In the genomic region with DNA sequence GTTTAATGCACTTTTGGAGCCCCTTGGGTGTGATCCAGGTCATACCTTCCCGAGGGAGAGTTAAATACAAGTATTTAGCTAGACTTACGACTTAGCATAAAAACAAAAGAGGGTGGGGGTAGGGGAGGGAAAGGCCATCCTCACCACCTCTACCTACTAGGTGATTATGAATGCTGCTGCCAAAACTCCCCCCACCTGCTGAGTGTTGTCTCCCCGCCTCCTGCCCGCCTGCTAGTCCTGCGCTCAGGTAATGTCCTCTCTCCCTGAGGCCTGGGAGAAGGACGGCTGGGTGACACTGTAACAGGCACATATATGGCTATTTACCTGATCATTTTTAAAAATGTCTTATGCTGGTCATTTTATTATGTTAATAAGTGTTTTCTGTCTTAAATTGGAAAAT, we compare ENCODE assay signal across 22 cellular contexts. TPM values are rescaled to one million over a fixed set of nuclear protein-coding genes. Genes with fewer than 3 reads are reported as not detected.
"Had no signal": no experiment of that assay in that cellular context is flagged by ENCODE, and none has a peak within 500 bp of the region (broad histone marks: within the 10 kb centered on the region; RNA-seq: fewer than 3 reads in every experiment).

No MANE protein-coding gene starts in this region.

- H3K27ac Mint-ChIP-seq: activated CD4-positive, alpha-beta T cell treated with anti-CD3 and anti-CD28 coated beads, Interleukin-2, amount 10 ng/mL, durations not matched to agents 7 days and 5 days; activated CD8-positive, alpha-beta T cell treated with anti-CD3 and anti-CD28 coated beads, Interleukin-2, amount 10 ng/mL, durations not matched to agents 7 days and 5 days; activated naive CD4-positive, alpha-beta T cell treated with anti-CD3 and anti-CD28 coated beads for 36 hours; activated naive CD8-positive, alpha-beta T cell treated with anti-CD3 and anti-CD28 coated beads, Interleukin-2, amount 50 U/mL, for 24 hours; memory B cell; stimulated activated naive CD8-positive, alpha-beta T cell treated with anti-CD3 and anti-CD28 coated beads, Interleukin-15, Interleukin-2, amounts not matched to agents 100 ng/mL and 50 ng/mL, for 24 hours had no signal

- ATAC-seq: activated CD4-positive, CD25-positive, alpha-beta regulatory T cell treated with anti-CD3 and anti-CD28 coated beads, Interleukin-2, amount 50 U/mL, for 24 hours; activated CD8-positive, alpha-beta T cell treated with anti-CD3 and anti-CD28 coated beads, Interleukin-2, amount 10 ng/mL, durations not matched to agents 7 days and 5 days; activated naive CD8-positive, alpha-beta T cell treated with anti-CD3 and anti-CD28 coated beads, Interleukin-2, amount 50 U/mL, for 24 hours; activated T-cell treated with anti-CD3 and anti-CD28 coated beads, Interleukin-2, amount 50 U/mL, for 4 hours; psoas muscle; right cardiac atrium had no signal

- H3K27me3 Mint-ChIP-seq: brain had no signal

- DNase-seq: activated CD4-positive, alpha-beta T cell treated with anti-CD3 and anti-CD28 coated beads, Interleukin-2, amount 10 ng/mL, durations not matched to agents 7 days and 5 days; activated CD8-positive, alpha-beta memory T cell treated with anti-CD3 and anti-CD28 coated beads, Interleukin-2, amount 50 U/mL, for 4 hours; activated CD8-positive, alpha-beta T cell treated with anti-CD3 and anti-CD28 coated beads, Interleukin-2, amount 10 ng/mL, durations not matched to agents 7 days and 5 days; activated naive CD4-positive, alpha-beta T cell treated with anti-CD3 and anti-CD28 coated beads for 36 hours; activated naive CD8-positive, alpha-beta T cell treated with anti-CD3 and anti-CD28 coated beads, Interleukin-2, amount 50 U/mL, for 24 hours; activated T-cell treated with anti-CD3 and anti-CD28 coated beads, Interleukin-2, amount 50 U/mL, for 4 hours; anterior cingulate cortex; caudate nucleus; dorsolateral prefrontal cortex; foreskin melanocyte; hippocampal formation; psoas muscle; right cardiac atrium; stimulated activated CD4-positive, alpha-beta T cell treated with anti-CD3 and anti-CD28 coated beads, Interleukin-2, amount 100 ng/mL, for 24 hours; T1000; uterus had no signal

- H3K4me1 ChIP-seq: uterus had no signal

- H3K27me3 ChIP-seq: tibial nerve, uterus had no signal

- H3K9me3 ChIP-seq: psoas muscle, tibial nerve, uterus had no signal

- H3K27ac ChIP-seq: dorsolateral prefrontal cortex, psoas muscle, tibial nerve, uterus had no signal

- H3K36me3 Mint-ChIP-seq: brain, memory B cell had no signal

- H3K4me3 ChIP-seq: dorsolateral prefrontal cortex, psoas muscle, tibial nerve, uterus had no signal

- H3K36me3 ChIP-seq: tibial nerve, uterus had no signal

- H3K4me1 Mint-ChIP-seq: activated CD4-positive, alpha-beta T cell treated with anti-CD3 and anti-CD28 coated beads, Interleukin-2, amount 10 ng/mL, durations not matched to agents 7 days and 5 days; activated naive CD8-positive, alpha-beta T cell treated with anti-CD3 and anti-CD28 coated beads, Interleukin-2, amount 50 U/mL, for 24 hours; memory B cell had no signal

- H3K4me3 Mint-ChIP-seq: activated CD4-positive, alpha-beta T cell treated with anti-CD3 and anti-CD28 coated beads, Interleukin-2, amount 10 ng/mL, durations not matched to agents 7 days and 5 days; activated CD8-positive, alpha-beta T cell treated with anti-CD3 and anti-CD28 coated beads, Interleukin-2, amount 10 ng/mL, durations not matched to agents 7 days and 5 days; activated naive CD4-positive, alpha-beta T cell treated with anti-CD3 and anti-CD28 coated beads for 36 hours; activated naive CD8-positive, alpha-beta T cell treated with anti-CD3 and anti-CD28 coated beads, Interleukin-2, amount 50 U/mL, for 24 hours; activated T-cell treated with anti-CD3 and anti-CD28 coated beads, Interleukin-2, amount 50 U/mL, for 4 hours; brain; memory B cell; stimulated activated naive CD8-positive, alpha-beta T cell treated with anti-CD3 and anti-CD28 coated beads, Interleukin-15, Interleukin-2, amounts not matched to agents 100 ng/mL and 50 ng/mL, for 24 hours had no signal

- H3K9me3 Mint-ChIP-seq: activated CD4-positive, alpha-beta T cell treated with anti-CD3 and anti-CD28 coated beads, Interleukin-2, amount 10 ng/mL, durations not matched to agents 7 days and 5 days; activated naive CD4-positive, alpha-beta T cell treated with anti-CD3 and anti-CD28 coated beads for 36 hours; activated naive CD8-positive, alpha-beta T cell treated with anti-CD3 and anti-CD28 coated beads, Interleukin-2, amount 50 U/mL, for 24 hours; activated T-cell treated with anti-CD3 and anti-CD28 coated beads, Interleukin-2, amount 50 U/mL, for 4 hours; brain; memory B cell; neural crest cell; stimulated activated naive CD8-positive, alpha-beta T cell treated with anti-CD3 and anti-CD28 coated beads, Interleukin-15, Interleukin-2, amounts not matched to agents 100 ng/mL and 50 ng/mL, for 24 hours had no signal

RNA-seq across cellular contexts. Expression of gene NCKAP5, which starts 3.0 kb away (rescaled TPM):
- total RNA-seq: activated CD4-positive, alpha-beta T cell treated with anti-CD3 and anti-CD28 coated beads, Interleukin-2, amount 10 ng/mL, durations not matched to agents 7 days and 5 days; activated CD8-positive, alpha-beta T cell treated with anti-CD3 and anti-CD28 coated beads, Interleukin-2, amount 10 ng/mL, durations not matched to agents 7 days and 5 days; activated naive CD4-positive, alpha-beta T cell treated with anti-CD3 and anti-CD28 coated beads for 36 hours had no signal
